ENCODE assay signal across 8 cellular contexts in genomic region chr3:129314757-129315385, GRCh38. TPM values are rescaled to one million over a fixed set of nuclear protein-coding genes. Genes with fewer than 3 reads are reported as not detected.
A peak's percentile ranks its signal among the peaks of the same experiment; 100 is the strongest.
DNase-seq lines count a peak whose midpoint lies in the region; ATAC-seq and TF ChIP-seq lines count a peak whose summit lies in the region.

No MANE protein-coding gene starts in this region.

- H3K4me3 ChIP-seq in MM.1S (ENCODE audit: low read length): peak overlapping the region; percentile 93
- peak overlapping the region; percentile 52 for H3K4me3 ChIP-seq in RWPE2 (ENCODE audit: severe bottlenecking)
- peak overlapping the region; percentile 92 for H3K4me3 ChIP-seq in neural progenitor cell
- peak overlapping the region; percentile 45 to 97 (median 87) for H3K4me3 ChIP-seq in transverse colon

- H3K36me3 ChIP-seq in MM.1S (replicated peaks; ENCODE audit: insufficient read depth, low read length) (no peaks in the 10 kb centered on the region), RWPE2 (ENCODE audit: low read depth) (no peaks in the 10 kb centered on the region), neural progenitor cell (no peaks in the 10 kb centered on the region), transverse colon (no peaks in the 10 kb centered on the region)

- H3K27me3 Mint-ChIP-seq in activated naive CD8-positive, alpha-beta T cell treated with anti-CD3 and anti-CD28 coated beads, Interleukin-2, amount 50 U/mL, for 24 hours: peaks cover 2% of the 10 kb centered on the region
- H3K27me3 Mint-ChIP-seq in neural progenitor cell (ENCODE audit: insufficient read depth, low read depth): peaks cover 10% of the 10 kb centered on the region

- no peak overlapping the region for H3K27ac Mint-ChIP-seq in activated naive CD8-positive, alpha-beta T cell treated with anti-CD3 and anti-CD28 coated beads, Interleukin-2, amount 50 U/mL, for 24 hours
- peak overlapping the region; percentile 92 for H3K27ac Mint-ChIP-seq in neural progenitor cell

- H3K9me3 ChIP-seq in MM.1S (replicated peaks; ENCODE audit: insufficient read depth, low read length): no peaks in the 10 kb centered on the region
- no peaks in the 10 kb centered on the region for H3K9me3 ChIP-seq in RWPE2 (ENCODE audit: severe bottlenecking)
- H3K9me3 ChIP-seq in neural progenitor cell (ENCODE audit: low read depth): no peaks in the 10 kb centered on the region
- no peaks in the 10 kb centered on the region for H3K9me3 ChIP-seq in transverse colon

- peak overlapping the region; percentile 99 for H3K27ac ChIP-seq in MM.1S (ENCODE audit: low read length)
- H3K27ac ChIP-seq in RWPE2 (ENCODE audit: poor library complexity, severe bottlenecking): peak overlapping the region; percentile 92
- no peak overlapping the region for H3K27ac ChIP-seq in neural progenitor cell
- H3K27ac ChIP-seq in transverse colon: peak overlapping the region; percentile 88 to 94 (median 91)

- intact Hi-C loops in transverse colon (cut with DNase I; ENCODE audit: low total_unique reads): loop anchor here (5.0 kb wide), 1 partner anchor 38 kb away; the partner anchor contains the start of gene HMCES

- H4K20me1 ChIP-seq in MM.1S (ENCODE audit: insufficient read depth, low read length): no peaks in the 10 kb centered on the region
- peaks cover 30% of the 10 kb centered on the region for H4K20me1 ChIP-seq in neural progenitor cell (ENCODE audit: low read depth)

- no peak for TF ChIP-seq EP300 in transverse colon (IDR thresholded peaks at IDR 0.05; ENCODE audit: low read depth)

- ATAC-seq in GM19035 (IDR thresholded peaks at IDR 0.05; ENCODE audit: unreplicated experiment) (peak; percentile 28), RWPE2 (ENCODE audit: low read depth) (peak; percentile 25)
- ATAC-seq in activated naive CD8-positive, alpha-beta T cell treated with anti-CD3 and anti-CD28 coated beads, Interleukin-2, amount 50 U/mL, for 24 hours: peak; percentile 34

- H3K79me2 ChIP-seq in MM.1S (ENCODE audit: low read length): peaks cover 43% of the 10 kb centered on the region
- H3K79me2 ChIP-seq in neural progenitor cell (ENCODE audit: low read depth): peaks cover 48% of the 10 kb centered on the region

- H3K9me2 ChIP-seq in MM.1S (replicated peaks; ENCODE audit: insufficient read depth, low read length): no peaks in the 10 kb centered on the region

- H3K4me1 Mint-ChIP-seq in activated naive CD8-positive, alpha-beta T cell treated with anti-CD3 and anti-CD28 coated beads, Interleukin-2, amount 50 U/mL, for 24 hours: peaks cover 23% of the 10 kb centered on the region
- H3K4me1 Mint-ChIP-seq in neural progenitor cell: peaks cover 28% of the 10 kb centered on the region

- H3F3A ChIP-seq in MM.1S (ENCODE audit: insufficient read depth, low read length) (peaks cover 70% of the 10 kb centered on the region), neural progenitor cell (ENCODE audit: low read depth) (peaks cover 38% of the 10 kb centered on the region)

- H3K9ac ChIP-seq in MM.1S (ENCODE audit: low read length): peak overlapping the region; percentile 99
- peak overlapping the region; percentile 88 for H3K9ac ChIP-seq in neural progenitor cell

- H3K4me3 Mint-ChIP-seq in activated naive CD8-positive, alpha-beta T cell treated with anti-CD3 and anti-CD28 coated beads, Interleukin-2, amount 50 U/mL, for 24 hours: peak overlapping the region; percentile 88
- H3K4me3 Mint-ChIP-seq in neural progenitor cell: peak overlapping the region; percentile 94

- peak; percentile 45 for TF ChIP-seq POLR2A in transverse colon (IDR thresholded peaks at IDR 0.05)

- H3K36me3 Mint-ChIP-seq in activated naive CD8-positive, alpha-beta T cell treated with anti-CD3 and anti-CD28 coated beads, Interleukin-2, amount 50 U/mL, for 24 hours (ENCODE audit: low read depth): no peaks in the 10 kb centered on the region
- peaks cover 8% of the 10 kb centered on the region for H3K36me3 Mint-ChIP-seq in neural progenitor cell

- in situ Hi-C loops in transverse colon (cut with MboI; ENCODE audit: low pct_ligation_motif_present in 1 of 4, low pct_unique_long_range_greater_than_20kb in 1 of 4, low sequenced_read_pairs in 3 of 4): no loop called here

- DNase-seq in AG08395 (ENCODE audit: low spot score) (peak; percentile 93), MM.1S (peak; percentile 91), RWPE2 (ENCODE audit: low spot score) (no peak), glomerular visceral epithelial cell (ENCODE audit: extremely low spot score) (peak; percentile 81), neural progenitor cell (ENCODE audit: low spot score) (peak; percentile 97), transverse colon (peak; percentile 85)
- peak; percentile 72 for DNase-seq in activated naive CD8-positive, alpha-beta T cell treated with anti-CD3 and anti-CD28 coated beads, Interleukin-2, amount 50 U/mL, for 24 hours

- no peaks in the 10 kb centered on the region for H3K27me3 ChIP-seq in MM.1S (replicated peaks; ENCODE audit: insufficient read depth, low read length)
- H3K27me3 ChIP-seq in RWPE2 (ENCODE audit: insufficient read depth, poor library complexity, severe bottlenecking): no peaks in the 10 kb centered on the region
- H3K27me3 ChIP-seq in neural progenitor cell: no peaks in the 10 kb centered on the region
- no peaks in the 10 kb centered on the region for H3K27me3 ChIP-seq in transverse colon

- no peaks in the 10 kb centered on the region for H3K9me3 Mint-ChIP-seq in activated naive CD8-positive, alpha-beta T cell treated with anti-CD3 and anti-CD28 coated beads, Interleukin-2, amount 50 U/mL, for 24 hours
- no peaks in the 10 kb centered on the region for H3K9me3 Mint-ChIP-seq in neural progenitor cell

- peak; percentile 25; the same call in 1 of the 2 replicates for TF ChIP-seq CTCF in MM.1S (IDR thresholded peaks at IDR 0.05; ENCODE audit: low read length)
- peak; percentile 52 for TF ChIP-seq CTCF in RWPE2 (IDR thresholded peaks at IDR 0.05; ENCODE audit: poor library complexity, severe bottlenecking)
- peak; percentile 39 for TF ChIP-seq CTCF in neural progenitor cell (IDR thresholded peaks at IDR 0.05)
- TF ChIP-seq CTCF in transverse colon (IDR thresholded peaks at IDR 0.05): peak in 3 of 5 experiments; percentile 5 to 16 (median 10)

- peaks cover 64% of the 10 kb centered on the region for H3K4me1 ChIP-seq in MM.1S (ENCODE audit: low read length)
- H3K4me1 ChIP-seq in RWPE2 (ENCODE audit: insufficient read depth, poor library complexity, severe bottlenecking): peaks cover 14% of the 10 kb centered on the region
- peaks cover 10% of the 10 kb centered on the region for H3K4me1 ChIP-seq in neural progenitor cell
- peaks cover 8 to 25% (median 19%) of the 10 kb centered on the region in 4 donors for H3K4me1 ChIP-seq in transverse colon

- H2AFZ ChIP-seq in MM.1S (ENCODE audit: low read length) (no peak overlapping the region), neural progenitor cell (replicated peaks) (no peak overlapping the region)

- WGBS in transverse colon (ENCODE audit: low coverage in 1 of 2), 2 donors: 1% methylated on average over 52 of the region's 59 CpGs; no CpG with 5 or more reads in 1 of the 2 donors

- H3K4me2 ChIP-seq in MM.1S (ENCODE audit: low read depth, low read length) (peak overlapping the region; percentile 83), neural progenitor cell (peak overlapping the region; percentile 80)

RNA-seq across cellular contexts. Expression of gene HMCES, which starts 36.2 kb away (rescaled TPM):
- total RNA-seq in neural progenitor cell (ENCODE audit: low replicate concordance) (25.1 and 28.6 TPM in 2 replicates), transverse colon (10 to 100 TPM; 11.3 to 32.6 (median 23.9) TPM)
